ENCODE assay signal across 1 cellular context in genomic region chr16:88934066-88934667, GRCh38.
TF ChIP-seq lines count a peak whose summit lies in the region.

No MANE protein-coding gene starts in this region.

TF ChIP-seq in WTC11, 78 proteins besides CTCF, POLR2A, EP300 and RAD21 (continued from another document):
- TF ChIP-seq STAT6 (CRISPR knock-in tag; conservative IDR thresholded peaks at IDR 0.05; ENCODE audit: low read depth) (no peak), CDX4 (CRISPR knock-in tag; IDR thresholded peaks at IDR 0.05; ENCODE audit: borderline replicate concordance) (no peak), ZNF423 (CRISPR knock-in tag; IDR thresholded peaks at IDR 0.05) (no peak), RORB (CRISPR knock-in tag; IDR thresholded peaks at IDR 0.05) (no peak), TP53 (CRISPR knock-in tag; IDR thresholded peaks at IDR 0.05) (no peak), ZNF396 (CRISPR knock-in tag; IDR thresholded peaks at IDR 0.05; ENCODE audit: borderline replicate concordance) (no peak)
- TF ChIP-seq, protein P1, sequence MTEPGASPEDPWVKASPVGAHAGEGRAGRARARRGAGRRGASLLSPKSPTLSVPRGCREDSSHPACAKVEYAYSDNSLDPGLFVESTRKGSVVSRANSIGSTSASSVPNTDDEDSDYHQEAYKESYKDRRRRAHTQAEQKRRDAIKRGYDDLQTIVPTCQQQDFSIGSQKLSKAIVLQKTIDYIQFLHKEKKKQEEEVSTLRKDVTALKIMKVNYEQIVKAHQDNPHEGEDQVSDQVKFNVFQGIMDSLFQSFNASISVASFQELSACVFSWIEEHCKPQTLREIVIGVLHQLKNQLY (CRISPR knock-in tag; IDR thresholded peaks at IDR 0.05) = no peak
- TF ChIP-seq, protein P2, sequence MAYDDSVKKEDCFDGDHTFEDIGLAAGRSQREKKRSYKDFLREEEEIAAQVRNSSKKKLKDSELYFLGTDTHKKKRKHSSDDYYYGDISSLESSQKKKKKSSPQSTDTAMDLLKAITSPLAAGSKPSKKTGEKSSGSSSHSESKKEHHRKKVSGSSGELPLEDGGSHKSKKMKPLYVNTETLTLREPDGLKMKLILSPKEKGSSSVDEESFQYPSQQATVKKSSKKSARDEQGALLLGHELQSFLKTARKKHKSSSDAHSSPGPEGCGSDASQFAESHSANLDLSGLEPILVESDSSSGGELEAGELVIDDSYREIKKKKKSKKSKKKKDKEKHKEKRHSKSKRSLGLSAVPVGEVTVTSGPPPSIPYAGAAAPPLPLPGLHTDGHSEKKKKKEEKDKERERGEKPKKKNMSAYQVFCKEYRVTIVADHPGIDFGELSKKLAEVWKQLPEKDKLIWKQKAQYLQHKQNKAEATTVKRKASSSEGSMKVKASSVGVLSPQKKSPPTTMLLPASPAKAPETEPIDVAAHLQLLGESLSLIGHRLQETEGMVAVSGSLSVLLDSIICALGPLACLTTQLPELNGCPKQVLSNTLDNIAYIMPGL (CRISPR knock-in tag; IDR thresholded peaks at IDR 0.05) = no peak
- TF ChIP-seq, protein P3, sequence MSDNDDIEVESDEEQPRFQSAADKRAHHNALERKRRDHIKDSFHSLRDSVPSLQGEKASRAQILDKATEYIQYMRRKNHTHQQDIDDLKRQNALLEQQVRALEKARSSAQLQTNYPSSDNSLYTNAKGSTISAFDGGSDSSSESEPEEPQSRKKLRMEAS (CRISPR knock-in tag; IDR thresholded peaks at IDR 0.05) = no peak
- TF ChIP-seq, protein P4, sequence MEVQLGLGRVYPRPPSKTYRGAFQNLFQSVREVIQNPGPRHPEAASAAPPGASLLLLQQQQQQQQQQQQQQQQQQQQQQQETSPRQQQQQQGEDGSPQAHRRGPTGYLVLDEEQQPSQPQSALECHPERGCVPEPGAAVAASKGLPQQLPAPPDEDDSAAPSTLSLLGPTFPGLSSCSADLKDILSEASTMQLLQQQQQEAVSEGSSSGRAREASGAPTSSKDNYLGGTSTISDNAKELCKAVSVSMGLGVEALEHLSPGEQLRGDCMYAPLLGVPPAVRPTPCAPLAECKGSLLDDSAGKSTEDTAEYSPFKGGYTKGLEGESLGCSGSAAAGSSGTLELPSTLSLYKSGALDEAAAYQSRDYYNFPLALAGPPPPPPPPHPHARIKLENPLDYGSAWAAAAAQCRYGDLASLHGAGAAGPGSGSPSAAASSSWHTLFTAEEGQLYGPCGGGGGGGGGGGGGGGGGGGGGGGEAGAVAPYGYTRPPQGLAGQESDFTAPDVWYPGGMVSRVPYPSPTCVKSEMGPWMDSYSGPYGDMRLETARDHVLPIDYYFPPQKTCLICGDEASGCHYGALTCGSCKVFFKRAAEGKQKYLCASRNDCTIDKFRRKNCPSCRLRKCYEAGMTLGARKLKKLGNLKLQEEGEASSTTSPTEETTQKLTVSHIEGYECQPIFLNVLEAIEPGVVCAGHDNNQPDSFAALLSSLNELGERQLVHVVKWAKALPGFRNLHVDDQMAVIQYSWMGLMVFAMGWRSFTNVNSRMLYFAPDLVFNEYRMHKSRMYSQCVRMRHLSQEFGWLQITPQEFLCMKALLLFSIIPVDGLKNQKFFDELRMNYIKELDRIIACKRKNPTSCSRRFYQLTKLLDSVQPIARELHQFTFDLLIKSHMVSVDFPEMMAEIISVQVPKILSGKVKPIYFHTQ (CRISPR knock-in tag; IDR thresholded peaks at IDR 0.05) = no peak
